ENCODE assay signal across 12 cellular contexts in genomic region chr1:51618715-51619114, GRCh38. TPM values are rescaled to one million over a fixed set of nuclear protein-coding genes. Genes with fewer than 3 reads are reported as not detected.
DNase-seq lines count a peak whose midpoint lies in the region; ATAC-seq and TF ChIP-seq lines count a peak whose summit lies in the region.
"Had no signal": no experiment of that assay in that cellular context is flagged by ENCODE, and none has a peak within 500 bp of the region (broad histone marks: within the 10 kb centered on the region; RNA-seq: fewer than 3 reads in every experiment).

No MANE protein-coding gene starts in this region.

- no peaks in the 10 kb centered on the region for H3K9me2 ChIP-seq in neural cell (ENCODE audit: insufficient read depth, low read length)

- no peaks in the 10 kb centered on the region for H3K9me3 ChIP-seq in right cardiac atrium (ENCODE audit: control insufficient read depth, low read length)
- no peaks in the 10 kb centered on the region for H3K9me3 ChIP-seq in neural cell (ENCODE audit: low read length)
- H3K9me3 ChIP-seq: colonic mucosa had no signal

- H3K4me3 ChIP-seq in right cardiac atrium (ENCODE audit: low read length), result peak overlapping the region; percentile 31
- H3K4me3 ChIP-seq in neural cell (ENCODE audit: low read length), result peak overlapping the region; percentile 93
- H3K4me3 ChIP-seq: colonic mucosa had no signal

- H2AFZ ChIP-seq in neural cell (ENCODE audit: low read depth, low read length), result no peak overlapping the region

- H3K27ac ChIP-seq in right cardiac atrium (ENCODE audit: low read length), result no peak overlapping the region
- no peak overlapping the region for H3K27ac ChIP-seq in neural cell (ENCODE audit: low read length)
- H3K27ac ChIP-seq: colonic mucosa had no signal

- peaks cover 42% of the 10 kb centered on the region for H3K79me2 ChIP-seq in neural cell (replicated peaks; ENCODE audit: insufficient read depth, low read length)

- intact Hi-C loops in right cardiac atrium (cut with DNase I), result no loop called here
- intact Hi-C loops in cardiac septum (cut with DNase I), result loop anchor here (5.0 kb wide), 3 partner anchors 44 to 259 kb away; partner anchors contain the start of gene NRDC

- TF ChIP-seq RAD21 in neural cell (conservative IDR thresholded peaks at IDR 0.05), result no peak

- no peaks in the 10 kb centered on the region for H3F3A ChIP-seq in neural cell (ENCODE audit: insufficient read depth, low read length, poor library complexity, severe bottlenecking)

- H3K4me2 ChIP-seq in neural cell (ENCODE audit: low read length), result peak overlapping the region; percentile 21

- no peaks in the 10 kb centered on the region for H4K20me1 ChIP-seq in neural cell (ENCODE audit: insufficient read depth)

- WGBS in right cardiac atrium, result 80% methylated on average over 1 of the region's 1 CpG

- CTCF ChIA-PET in WTC11 (lab: Charles Lee), result interaction anchor here (1.0 kb wide), 1 partner anchor 151 kb away, joined by 4 read pairs; no protein-coding TSS in a partner anchor

- no peaks in the 10 kb centered on the region for H3K9me3 Mint-ChIP-seq in chondrocyte (ENCODE audit: low read depth)
- no peaks in the 10 kb centered on the region for H3K9me3 Mint-ChIP-seq in WTC11

- TF ChIP-seq CTCF in chondrocyte (IDR thresholded peaks at IDR 0.05), result no peak
- TF ChIP-seq CTCF in neural cell (IDR thresholded peaks at IDR 0.05; ENCODE audit: poor library complexity, severe bottlenecking), result no peak
- TF ChIP-seq CTCF in WTC11 (IDR thresholded peaks at IDR 0.05), result no peak

- no peaks in the 10 kb centered on the region for H3K36me3 ChIP-seq in neural cell (ENCODE audit: insufficient read depth, low read length)
- H3K36me3 ChIP-seq: colonic mucosa had no signal

- H3K36me3 Mint-ChIP-seq in chondrocyte (ENCODE audit: low read depth) (peaks cover 2% of the 10 kb centered on the region), WTC11 (no peaks in the 10 kb centered on the region)

- H3K4me3 Mint-ChIP-seq in chondrocyte (ENCODE audit: unreplicated experiment), result peak overlapping the region; percentile 99
- H3K4me3 Mint-ChIP-seq in WTC11, result no peak overlapping the region; the same call in 1 of the 2 replicates

- no peak overlapping the region for H3K9ac ChIP-seq in neural cell (ENCODE audit: low read length)

- H3K27ac Mint-ChIP-seq in chondrocyte (ENCODE audit: unreplicated experiment) (peak overlapping the region; percentile 90), WTC11 (no peak overlapping the region)

- H3K4me1 Mint-ChIP-seq in chondrocyte (ENCODE audit: low read depth) (peaks cover 64% of the 10 kb centered on the region), WTC11 (peaks cover 17% of the 10 kb centered on the region)

- no peak for ATAC-seq in right cardiac atrium
- no peak for ATAC-seq in WTC11

- no peaks in the 10 kb centered on the region for H3K27me3 Mint-ChIP-seq in chondrocyte (ENCODE audit: low read depth)
- H3K27me3 Mint-ChIP-seq in WTC11 (ENCODE audit: low read depth), result no peaks in the 10 kb centered on the region

- H3K4me1 ChIP-seq in right cardiac atrium (ENCODE audit: control insufficient read depth, insufficient read depth, low read length), result peaks cover 9% of the 10 kb centered on the region

- H3K27me3 ChIP-seq in right cardiac atrium (ENCODE audit: control insufficient read depth, insufficient read depth) (no peaks in the 10 kb centered on the region), neural cell (ENCODE audit: insufficient read depth, low read depth, low read length) (no peaks in the 10 kb centered on the region)
- H3K27me3 ChIP-seq: colonic mucosa had no signal

- no peak for DNase-seq in right cardiac atrium
- DNase-seq in cardiac septum (ENCODE audit: low spot score), result no peak
- no peak for DNase-seq in chondrocyte (ENCODE audit: low spot score)
- no peak for DNase-seq in WTC11 (ENCODE audit: low spot score)
- no peak for DNase-seq in dermis blood vessel endothelial cell
- DNase-seq in kidney tubule cell (ENCODE audit: low spot score), result no peak
- no peak for DNase-seq in NCI-H748 treated with DMSO at 0.1 percent for 48 hours (lab: John Stamatoyannopoulos, UW)
- DNase-seq: activated CD8-positive, alpha-beta memory T cell treated with anti-CD3 and anti-CD28 coated beads for 24 hours; colonic mucosa; NCI-H1694 treated with DMSO at 0.1 percent for 48 hours; SHP77 had no signal

- POLR2A ChIA-PET in WTC11 (lab: Charles Lee), result no interaction called here

- no peak for TF ChIP-seq EP300 in neural cell (conservative IDR thresholded peaks at IDR 0.05; ENCODE audit: poor library complexity, severe bottlenecking)

TF ChIP-seq in neural cell, 6 proteins besides CTCF, POLR2A, EP300 and RAD21:
- TF ChIP-seq SMC3 (conservative IDR thresholded peaks at IDR 0.05; ENCODE audit: poor library complexity), result no peak

TF ChIP-seq in WTC11, 78 proteins besides CTCF, POLR2A, EP300 and RAD21 (continues in another document):
- TF ChIP-seq ZNF317 (CRISPR knock-in tag; IDR thresholded peaks at IDR 0.05; ENCODE audit: borderline replicate concordance, low read depth) (no peak), MLX (CRISPR knock-in tag; IDR thresholded peaks at IDR 0.05) (no peak), FOXJ3 (CRISPR knock-in tag; IDR thresholded peaks at IDR 0.05; ENCODE audit: borderline replicate concordance) (no peak), FOXP4 (CRISPR knock-in tag; IDR thresholded peaks at IDR 0.05) (no peak), ZNF263 (CRISPR knock-in tag; IDR thresholded peaks at IDR 0.05; ENCODE audit: low read depth) (no peak), NR3C1 (CRISPR knock-in tag; conservative IDR thresholded peaks at IDR 0.05; ENCODE audit: low read depth) (no peak), SMAD4 (CRISPR knock-in tag; IDR thresholded peaks at IDR 0.05) (no peak), ZNF532 (CRISPR knock-in tag; IDR thresholded peaks at IDR 0.05; ENCODE audit: borderline replicate concordance) (no peak), HMGA2 (CRISPR knock-in tag; IDR thresholded peaks at IDR 0.05) (no peak)

RNA-seq across cellular contexts. Expression of gene OSBPL9, which starts 1.8 kb away (rescaled TPM):
- total RNA-seq in right cardiac atrium (10 to 100 TPM; 55.3 to 68.8 (median 62.2) TPM), cardiac septum (48.7 TPM), chondrocyte (178 to 258 TPM (median 186 TPM) in 3 replicates), WTC11 (2021) (55.6 to 66.7 TPM (median 63.5 TPM) in 3 replicates), dermis blood vessel endothelial cell (96.1 and 120 TPM in 2 replicates)
- polyA plus RNA-seq in right cardiac atrium (46.1 TPM), neural cell (101 and 117 TPM in 2 replicates)
- 120 and 123 TPM in 2 replicates for polyA minus RNA-seq in neural cell
